11 cellular contexts compared by ENCODE assay signal in the genomic region with DNA sequence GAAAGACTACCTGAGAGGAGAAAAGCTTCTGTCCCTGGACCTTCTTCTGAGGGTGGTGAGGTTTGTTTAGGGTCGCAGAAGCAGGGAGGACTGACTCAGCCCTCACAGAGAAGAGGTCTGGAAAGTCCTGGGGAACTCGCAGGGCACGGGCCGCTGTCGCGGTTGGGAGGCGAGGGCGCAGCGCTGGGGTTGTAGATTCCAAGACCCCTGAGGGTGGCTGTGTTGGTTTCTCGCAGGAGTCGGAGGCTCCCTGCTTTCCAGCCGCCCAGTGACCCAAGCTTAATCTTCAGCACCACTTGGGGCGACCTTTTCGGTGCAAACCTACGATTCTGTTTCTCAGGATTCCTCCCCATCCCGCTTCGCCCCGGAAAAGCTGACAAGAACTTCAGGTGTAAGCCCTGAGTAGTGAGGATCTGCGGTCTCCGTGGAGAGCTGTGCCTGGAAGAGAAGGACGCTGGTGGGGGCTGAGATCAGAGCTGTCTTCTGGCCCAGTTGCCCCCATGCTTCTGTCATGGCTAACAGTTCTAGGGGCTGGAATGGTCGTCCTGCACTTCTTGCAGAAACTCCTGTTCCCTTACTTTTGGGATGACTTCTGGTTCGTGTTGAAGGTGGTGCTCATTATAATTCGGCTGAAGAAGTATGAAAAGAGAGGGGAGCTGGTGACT. TPM values are rescaled to one million over a fixed set of nuclear protein-coding genes. Genes with fewer than 3 reads are reported as not detected.
DNase-seq lines count a peak whose midpoint lies in the region; ATAC-seq, FAIRE-seq and TF ChIP-seq lines count a peak whose summit lies in the region.
"Had no signal": no experiment of that assay in that cellular context is flagged by ENCODE, and none has a peak within 500 bp of the region (broad histone marks: within the 10 kb centered on the region; RNA-seq: fewer than 3 reads in every experiment).

No MANE protein-coding gene starts in this region.

- peak overlapping the region; percentile 64 for H3K4me3 ChIP-seq in right cardiac atrium (ENCODE audit: low read length)

- in situ Hi-C loops in GM13976 (cut with MboI; ENCODE audit: low sequenced_read_pairs, unreplicated experiment) = no loop called here

- TF ChIP-seq CTCF in GM13976 (IDR thresholded peaks at IDR 0.05; ENCODE audit: borderline replicate concordance, control extremely low read depth, extremely low read depth, insufficient read depth, missing control alignments) (no peak), MCF 10A (IDR thresholded peaks at IDR 0.05; ENCODE audit: unreplicated experiment) (no peak), progenitor cell of endocrine pancreas (IDR thresholded peaks at IDR 0.05; ENCODE audit: unreplicated experiment) (no peak)

- H3K36me3 Mint-ChIP-seq in MCF 10A (ENCODE audit: insufficient read depth, unreplicated experiment) = no peaks in the 10 kb centered on the region
- peaks cover 1% of the 10 kb centered on the region for H3K36me3 Mint-ChIP-seq in progenitor cell of endocrine pancreas (ENCODE audit: insufficient read depth)

- peak overlapping the region; percentile 48 for H3K27ac ChIP-seq in right cardiac atrium (ENCODE audit: low read length)
- H3K27ac ChIP-seq: epithelial cell of prostate had no signal

- peak; percentile 15 for DNase-seq in GM13976 (ENCODE audit: low spot score)
- no peak for DNase-seq in MCF 10A (ENCODE audit: unreplicated experiment)
- DNase-seq in right cardiac atrium = peak; percentile 8 to 58 (median 32)
- no peak for DNase-seq in progenitor cell of endocrine pancreas (ENCODE audit: low spot score, unreplicated experiment)
- no peak for DNase-seq in GM12891 (ENCODE audit: insufficient read length, low spot score)
- no peak for DNase-seq in SKM-1 (lab: John Stamatoyannopoulos, UW; ENCODE audit: unreplicated experiment)
- no peak for DNase-seq in NCI-H1417 (lab: John Stamatoyannopoulos, UW)

- ATAC-seq in right cardiac atrium (peak; percentile 51 to 65), GM19452 (IDR thresholded peaks at IDR 0.05; ENCODE audit: unreplicated experiment) (no peak)

- no TSS peak for BruUV-seq in MCF 10A (replicated peaks; lab: Mats Ljungman, UMichigan)

- no peak overlapping the region for H3K27ac Mint-ChIP-seq in MCF 10A (ENCODE audit: low read depth, unreplicated experiment)
- H3K27ac Mint-ChIP-seq in progenitor cell of endocrine pancreas = no peak overlapping the region
- H3K27ac Mint-ChIP-seq: activated T-helper 2 cell treated with anti-CD3 and anti-CD28 coated beads, Interferon-gamma antibody, Interleukin-2, Interleukin-4, amounts not matched to agents 10 μg/mL and 5 μg/mL and 100 μg/mL, durations not matched to agents 14 hours and 24 hours and 36 hours had no signal

- H3K9me3 Mint-ChIP-seq in MCF 10A (ENCODE audit: unreplicated experiment) (peaks cover 8% of the 10 kb centered on the region), progenitor cell of endocrine pancreas (ENCODE audit: low read depth) (peaks cover 8% of the 10 kb centered on the region)
- H3K9me3 Mint-ChIP-seq: activated T-helper 2 cell treated with anti-CD3 and anti-CD28 coated beads, Interferon-gamma antibody, Interleukin-2, Interleukin-4, amounts not matched to agents 10 μg/mL and 5 μg/mL and 100 μg/mL, durations not matched to agents 14 hours and 24 hours and 36 hours had no signal

- intact Hi-C loops in MCF 10A (cut with micrococcal nuclease) (no loop called here), right cardiac atrium (cut with DNase I) (no loop called here)

- POLR2A ChIA-PET in MCF 10A (lab: Yijun Ruan, JAX) = interaction anchor here (0.6 to 0.9 kb wide), 2 partner anchors 56 to 129 kb away, joined by 3 to 4 read pairs; partner anchors contain the start of gene ISOC1

- H3K27me3 Mint-ChIP-seq in MCF 10A (ENCODE audit: insufficient read depth, unreplicated experiment) (peaks cover 19% of the 10 kb centered on the region), progenitor cell of endocrine pancreas (peaks cover 33% of the 10 kb centered on the region)

- WGBS in right cardiac atrium = 28% methylated on average over 24 of the region's 24 CpGs

- no peaks in the 10 kb centered on the region for H3K27me3 ChIP-seq in right cardiac atrium (ENCODE audit: control insufficient read depth, insufficient read depth)

- no peak for TF ChIP-seq POLR2A in GM12891 (IDR thresholded peaks at IDR 0.05; ENCODE audit: low read depth, low read length)

- H3K4me1 ChIP-seq in right cardiac atrium (ENCODE audit: control insufficient read depth, insufficient read depth, low read length) = no peaks in the 10 kb centered on the region

- CTCF ChIA-PET in MCF 10A (lab: Yijun Ruan, JAX) = interaction anchor here (0.7 to 1.2 kb wide), 2 partner anchors 33 to 161 kb away, joined by 3 to 4 read pairs; no protein-coding TSS in a partner anchor

- H3K4me1 Mint-ChIP-seq in MCF 10A (ENCODE audit: insufficient read depth, unreplicated experiment) = no peaks in the 10 kb centered on the region
- peaks cover 4% of the 10 kb centered on the region for H3K4me1 Mint-ChIP-seq in progenitor cell of endocrine pancreas (ENCODE audit: low read depth)

- FAIRE-seq in GM12891 (lab: Jason Lieb, UNC) = no peak

- H3K9me3 ChIP-seq in right cardiac atrium (ENCODE audit: control insufficient read depth, low read length) = no peaks in the 10 kb centered on the region

- H3K4me3 Mint-ChIP-seq in MCF 10A (ENCODE audit: unreplicated experiment) (peak overlapping the region; percentile 51), progenitor cell of endocrine pancreas (ENCODE audit: low read depth) (peak overlapping the region; percentile 76)

TF ChIP-seq in GM12891, 5 proteins besides CTCF, POLR2A, EP300 and RAD21:
- TF ChIP-seq TAF1 (IDR thresholded peaks at IDR 0.05; ENCODE audit: low read depth, low read length) = no peak
- no peak for TF ChIP-seq PAX5 (IDR thresholded peaks at IDR 0.05; ENCODE audit: insufficient read depth, low read length, severe bottlenecking)
- no peak for TF ChIP-seq SPI1 (IDR thresholded peaks at IDR 0.05; ENCODE audit: low read depth, low read length)
- TF ChIP-seq POU2F2 (IDR thresholded peaks at IDR 0.05; ENCODE audit: low read depth, low read length) = no peak
- no peak for TF ChIP-seq POLR2AphosphoS5 (IDR thresholded peaks at IDR 0.05; ENCODE audit: low read depth, low read length)

RNA-seq across cellular contexts. Expression of gene SLC27A6, which starts 0.5 kb away (rescaled TPM):
- total RNA-seq in MCF 10A (2022) (0.12 and 0.16 TPM in 2 replicates), right cardiac atrium (10 to 100 TPM; 25.2 to 46.3 (median 29.4) TPM), progenitor cell of endocrine pancreas (1.5 and 2.1 TPM in 2 replicates)
- 27.8 TPM for polyA plus RNA-seq in right cardiac atrium
- not detected for polyA plus RNA-seq in GM12891 (2012; ENCODE audit: low read depth, missing spikeins)
- total RNA-seq: activated T-helper 2 cell treated with anti-CD3 and anti-CD28 coated beads, Interferon-gamma antibody, Interleukin-2, Interleukin-4, amounts not matched to agents 10 μg/mL and 5 μg/mL and 100 μg/mL, durations not matched to agents 14 hours and 24 hours and 36 hours; M059J had no signal

Comparison
In these comparisons a context has a peak if more than half of its experiments do, and no peak if none do; other contexts are left out.
1. DNase-seq: peak in GM13976 (single experiment) and right cardiac atrium (3 of 3); none in MCF 10A (single experiment), progenitor cell of endocrine pancreas (single experiment), GM12891 (single experiment), SKM-1 (single experiment) and NCI-H1417 (0 of 3).